Comparison of ENCODE assay signal across 1 cellular context in the genomic region with DNA sequence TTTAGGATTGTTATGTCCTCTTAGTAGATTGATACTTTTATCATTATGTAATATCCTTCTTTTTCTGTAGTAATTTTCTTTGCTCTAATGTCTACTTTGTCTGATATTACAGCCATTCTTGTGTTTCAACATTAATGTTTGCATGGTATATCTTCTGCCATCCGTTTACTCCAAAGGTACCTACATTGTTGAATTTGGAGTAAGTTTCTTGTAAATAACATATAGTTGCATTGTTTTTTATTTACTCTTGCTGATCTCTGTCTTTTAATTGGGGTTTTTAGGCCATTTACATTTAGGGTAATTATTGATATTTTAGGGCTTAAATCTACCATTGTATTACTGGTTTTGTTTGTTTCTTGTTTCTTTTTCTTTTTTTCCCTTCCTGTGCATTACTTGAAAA.
TF ChIP-seq lines count a peak whose summit lies in the region.

No MANE protein-coding gene starts in this region.

TF ChIP-seq in SK-N-SH treated with all-trans-retinoic acid at 6 μM for 48 hours, 23 proteins besides CTCF, POLR2A, EP300 and RAD21 (continued from another document):
- TF ChIP-seq, protein P1, sequence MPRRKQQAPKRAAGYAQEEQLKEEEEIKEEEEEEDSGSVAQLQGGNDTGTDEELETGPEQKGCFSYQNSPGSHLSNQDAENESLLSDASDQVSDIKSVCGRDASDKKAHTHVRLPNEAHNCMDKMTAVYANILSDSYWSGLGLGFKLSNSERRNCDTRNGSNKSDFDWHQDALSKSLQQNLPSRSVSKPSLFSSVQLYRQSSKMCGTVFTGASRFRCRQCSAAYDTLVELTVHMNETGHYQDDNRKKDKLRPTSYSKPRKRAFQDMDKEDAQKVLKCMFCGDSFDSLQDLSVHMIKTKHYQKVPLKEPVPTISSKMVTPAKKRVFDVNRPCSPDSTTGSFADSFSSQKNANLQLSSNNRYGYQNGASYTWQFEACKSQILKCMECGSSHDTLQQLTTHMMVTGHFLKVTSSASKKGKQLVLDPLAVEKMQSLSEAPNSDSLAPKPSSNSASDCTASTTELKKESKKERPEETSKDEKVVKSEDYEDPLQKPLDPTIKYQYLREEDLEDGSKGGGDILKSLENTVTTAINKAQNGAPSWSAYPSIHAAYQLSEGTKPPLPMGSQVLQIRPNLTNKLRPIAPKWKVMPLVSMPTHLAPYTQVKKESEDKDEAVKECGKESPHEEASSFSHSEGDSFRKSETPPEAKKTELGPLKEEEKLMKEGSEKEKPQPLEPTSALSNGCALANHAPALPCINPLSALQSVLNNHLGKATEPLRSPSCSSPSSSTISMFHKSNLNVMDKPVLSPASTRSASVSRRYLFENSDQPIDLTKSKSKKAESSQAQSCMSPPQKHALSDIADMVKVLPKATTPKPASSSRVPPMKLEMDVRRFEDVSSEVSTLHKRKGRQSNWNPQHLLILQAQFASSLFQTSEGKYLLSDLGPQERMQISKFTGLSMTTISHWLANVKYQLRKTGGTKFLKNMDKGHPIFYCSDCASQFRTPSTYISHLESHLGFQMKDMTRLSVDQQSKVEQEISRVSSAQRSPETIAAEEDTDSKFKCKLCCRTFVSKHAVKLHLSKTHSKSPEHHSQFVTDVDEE (CRISPR knock-in tag; IDR thresholded peaks at IDR 0.05): no peak
- TF ChIP-seq PPARA (CRISPR knock-in tag; IDR thresholded peaks at IDR 0.05; ENCODE audit: borderline replicate concordance): no peak
- no peak for TF ChIP-seq ZFP3 (CRISPR knock-in tag; IDR thresholded peaks at IDR 0.05)
- no peak for TF ChIP-seq ZNF565 (CRISPR knock-in tag; conservative IDR thresholded peaks at IDR 0.05; ENCODE audit: low read depth)
- no peak for TF ChIP-seq ZFP30 (CRISPR knock-in tag; IDR thresholded peaks at IDR 0.05)
